2 cellular contexts compared by ENCODE assay signal in the genomic region with DNA sequence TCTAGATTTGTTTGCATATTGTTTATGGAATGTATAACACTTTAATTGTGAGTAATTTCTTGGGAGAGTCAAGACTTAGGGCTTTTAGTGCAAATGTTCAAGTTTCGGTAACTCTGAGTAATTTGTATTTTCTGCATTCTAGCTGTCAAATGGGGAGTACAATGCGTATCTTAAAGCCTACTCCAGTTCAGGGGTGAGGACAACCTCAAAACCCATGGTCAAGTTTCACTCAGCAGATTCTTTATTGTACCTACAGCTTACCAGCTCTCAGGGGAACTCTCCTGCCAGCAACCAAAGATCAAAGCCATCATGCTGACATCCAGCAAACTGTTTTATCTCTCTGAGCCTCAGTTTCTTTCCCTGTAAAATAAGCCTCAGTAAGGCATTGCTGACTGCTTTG.
TF ChIP-seq lines count a peak whose summit lies in the region.

No MANE protein-coding gene starts in this region.

TF ChIP-seq in GM12891, 5 proteins besides CTCF, POLR2A, EP300 and RAD21:
- no peak for TF ChIP-seq POU2F2 (IDR thresholded peaks at IDR 0.05; ENCODE audit: low read depth, low read length)
TF ChIP-seq in GM12891: peak in this region for 0.

TF ChIP-seq in H1, 55 proteins besides CTCF, POLR2A, EP300 and RAD21 (continued from another document):
- TF ChIP-seq GTF2F1 (IDR thresholded peaks at IDR 0.05; ENCODE audit: borderline replicate concordance, low read depth, low read length): no peak
- TF ChIP-seq SAP30 (IDR thresholded peaks at IDR 0.05; ENCODE audit: insufficient read depth, insufficient replicate concordance, low read length): no peak
- TF ChIP-seq SIX5 (IDR thresholded peaks at IDR 0.05; ENCODE audit: low read depth, low read length): no peak
- TF ChIP-seq RFX5 (IDR thresholded peaks at IDR 0.05; ENCODE audit: borderline replicate concordance, low read depth, low read length): no peak
- TF ChIP-seq JUND (IDR thresholded peaks at IDR 0.05; ENCODE audit: low read length): no peak
